Comparison of ENCODE assay signal across 9 cellular contexts in genomic region chr4:38803833-38804653, GRCh38. TPM values are rescaled to one million over a fixed set of nuclear protein-coding genes. Genes with fewer than 3 reads are reported as not detected.
DNase-seq lines count a peak whose midpoint lies in the region; ATAC-seq and TF ChIP-seq lines count a peak whose summit lies in the region.
"Had no signal": no experiment of that assay in that cellular context is flagged by ENCODE, and none has a peak within 500 bp of the region (broad histone marks: within the 10 kb centered on the region; RNA-seq: fewer than 3 reads in every experiment).

No MANE protein-coding gene starts in this region.

- H3K4me2 ChIP-seq in MM.1S (ENCODE audit: low read depth, low read length), result peak overlapping the region; percentile 86

- no peak for TF ChIP-seq CTCF in MM.1S (IDR thresholded peaks at IDR 0.05; ENCODE audit: low read length)
- no peak for TF ChIP-seq CTCF in neural crest cell (conservative IDR thresholded peaks at IDR 0.05)

- H3K4me1 ChIP-seq in CD8-positive, alpha-beta memory T cell (ENCODE audit: insufficient read depth, low read length), result peaks cover 8% of the 10 kb centered on the region
- peaks cover 13% of the 10 kb centered on the region for H3K4me1 ChIP-seq in MM.1S (ENCODE audit: low read length)

- H3K27me3 Mint-ChIP-seq in CD8-positive, alpha-beta memory T cell, result no peaks in the 10 kb centered on the region
- no peaks in the 10 kb centered on the region for H3K27me3 Mint-ChIP-seq in dendritic cell treated with granulocyte-macrophage colony-stimulating factor and Interleukin-4, amounts not matched to agents 40 ng/mL and 50 ng/mL, for 4 days
- no peaks in the 10 kb centered on the region for H3K27me3 Mint-ChIP-seq in neural crest cell (ENCODE audit: low read depth)

- H3K27ac ChIP-seq in CD8-positive, alpha-beta memory T cell (ENCODE audit: low read depth, low read length), result no peak overlapping the region
- H3K27ac ChIP-seq in MM.1S (ENCODE audit: low read length), result peak overlapping the region; percentile 91; the same call in 1 of the 2 replicates
- H3K27ac ChIP-seq: cardiac muscle cell had no signal

- peak overlapping the region; percentile 64; the same call in 1 of the 2 replicates for H3K9ac ChIP-seq in MM.1S (ENCODE audit: low read length)

- peaks cover 22 to 48% (median 46%) of the 10 kb centered on the region in 3 donors for H3K36me3 Mint-ChIP-seq in CD8-positive, alpha-beta memory T cell
- H3K36me3 Mint-ChIP-seq in dendritic cell treated with granulocyte-macrophage colony-stimulating factor and Interleukin-4, amounts not matched to agents 40 ng/mL and 50 ng/mL, for 4 days (ENCODE audit: low read depth), result peaks cover 51% of the 10 kb centered on the region
- peaks cover 7% of the 10 kb centered on the region for H3K36me3 Mint-ChIP-seq in neural crest cell (ENCODE audit: low read depth)

- peak overlapping the region; percentile 5 to 96 (median 93) for H3K27ac Mint-ChIP-seq in CD8-positive, alpha-beta memory T cell
- peak overlapping the region; percentile 96 for H3K27ac Mint-ChIP-seq in dendritic cell treated with granulocyte-macrophage colony-stimulating factor and Interleukin-4, amounts not matched to agents 40 ng/mL and 50 ng/mL, for 4 days
- peak overlapping the region; percentile 79 for H3K27ac Mint-ChIP-seq in neural crest cell (ENCODE audit: unreplicated experiment)

- no peaks in the 10 kb centered on the region for H3K27me3 ChIP-seq in CD8-positive, alpha-beta memory T cell (ENCODE audit: insufficient read depth, low read length, poor library complexity, severe bottlenecking)
- no peaks in the 10 kb centered on the region for H3K27me3 ChIP-seq in MM.1S (replicated peaks; ENCODE audit: insufficient read depth, low read length)
- H3K27me3 ChIP-seq: cardiac muscle cell had no signal

- peaks cover 5% of the 10 kb centered on the region for H3K79me2 ChIP-seq in MM.1S (ENCODE audit: low read length)

- no peaks in the 10 kb centered on the region for H4K20me1 ChIP-seq in MM.1S (ENCODE audit: insufficient read depth, low read length)

- no peaks in the 10 kb centered on the region for H3K9me2 ChIP-seq in MM.1S (replicated peaks; ENCODE audit: insufficient read depth, low read length)

- CTCF ChIA-PET in CD8-positive, alpha-beta memory T cell (lab: Charles Lee), result interaction anchor here (0.7 to 3.9 kb wide), 10 partner anchors 8 to 624 kb away, joined by 3 to 44 read pairs (median 4); partner anchors contain the start of genes TLR10 and TLR6

- peak; percentile 64 for ATAC-seq in GM21423 (IDR thresholded peaks at IDR 0.05; ENCODE audit: unreplicated experiment)

- peaks cover 27% of the 10 kb centered on the region for H3F3A ChIP-seq in MM.1S (ENCODE audit: insufficient read depth, low read length)

- POLR2A ChIA-PET in CD8-positive, alpha-beta memory T cell (lab: Charles Lee), result interaction anchor here (1.2 kb wide), 1 partner anchor 22 kb away, joined by 3 read pairs; no protein-coding TSS in a partner anchor

- peaks cover 17% of the 10 kb centered on the region for H3K36me3 ChIP-seq in CD8-positive, alpha-beta memory T cell (ENCODE audit: insufficient read depth, low read length)
- no peaks in the 10 kb centered on the region for H3K36me3 ChIP-seq in MM.1S (replicated peaks; ENCODE audit: insufficient read depth, low read length)
- H3K36me3 ChIP-seq: cardiac muscle cell had no signal

- intact Hi-C loops in dendritic cell treated with granulocyte-macrophage colony-stimulating factor and Interleukin-4, amounts not matched to agents 40 ng/mL and 50 ng/mL, for 4 days (cut with micrococcal nuclease), result loop anchor here (1.0 to 2.0 kb wide), 2 partner anchors 13 to 43 kb away; no protein-coding TSS in a partner anchor

- H3K9me3 ChIP-seq in CD8-positive, alpha-beta memory T cell (ENCODE audit: low read length), result peaks cover 17% of the 10 kb centered on the region
- no peaks in the 10 kb centered on the region for H3K9me3 ChIP-seq in MM.1S (replicated peaks; ENCODE audit: insufficient read depth, low read length)

- peak overlapping the region; percentile 61 for H3K4me3 ChIP-seq in CD8-positive, alpha-beta memory T cell (ENCODE audit: low read length)
- peak overlapping the region; percentile 57 for H3K4me3 ChIP-seq in MM.1S (ENCODE audit: low read length)
- H3K4me3 ChIP-seq: cardiac muscle cell had no signal

- peak overlapping the region; percentile 10; the same call in 1 of the 2 replicates for H2AFZ ChIP-seq in MM.1S (ENCODE audit: low read length)

- peaks cover 31 to 44% (median 36%) of the 10 kb centered on the region in 3 donors for H3K4me1 Mint-ChIP-seq in CD8-positive, alpha-beta memory T cell
- peaks cover 62% of the 10 kb centered on the region for H3K4me1 Mint-ChIP-seq in dendritic cell treated with granulocyte-macrophage colony-stimulating factor and Interleukin-4, amounts not matched to agents 40 ng/mL and 50 ng/mL, for 4 days (ENCODE audit: low read depth)
- H3K4me1 Mint-ChIP-seq in neural crest cell, result no peaks in the 10 kb centered on the region

- DNase-seq in CD8-positive, alpha-beta memory T cell, result no peak
- DNase-seq in MM.1S (peak; percentile 68), neural crest cell (ENCODE audit: low read depth, low spot score) (no peak), NCI-H2081 treated with DMSO at 0.1 percent for 48 hours (lab: John Stamatoyannopoulos, UW) (no peak), Kasumi-1 (lab: John Stamatoyannopoulos, UW) (no peak), UCSD-AML1 (lab: John Stamatoyannopoulos, UW; ENCODE audit: unreplicated experiment) (no peak)

- H3K4me3 Mint-ChIP-seq in CD8-positive, alpha-beta memory T cell, result peak overlapping the region; percentile 83 to 92 (median 87)
- peak overlapping the region; percentile 88 for H3K4me3 Mint-ChIP-seq in dendritic cell treated with granulocyte-macrophage colony-stimulating factor and Interleukin-4, amounts not matched to agents 40 ng/mL and 50 ng/mL, for 4 days
- no peak overlapping the region for H3K4me3 Mint-ChIP-seq in neural crest cell

- H3K9me3 Mint-ChIP-seq in CD8-positive, alpha-beta memory T cell, result peaks cover 23 to 43% (median 40%) of the 10 kb centered on the region in 5 donors
- peaks cover 18% of the 10 kb centered on the region for H3K9me3 Mint-ChIP-seq in dendritic cell treated with granulocyte-macrophage colony-stimulating factor and Interleukin-4, amounts not matched to agents 40 ng/mL and 50 ng/mL, for 4 days
- peaks cover 6% of the 10 kb centered on the region for H3K9me3 Mint-ChIP-seq in neural crest cell

RNA-seq across cellular contexts. Expression of gene TLR1, which starts 0.5 kb away (rescaled TPM):
- total RNA-seq in CD8-positive, alpha-beta memory T cell, result 1 to 10 TPM; 1.3 to 2.1 TPM
- 9.8 TPM for polyA plus RNA-seq in CD8-positive, alpha-beta memory T cell
- total RNA-seq in neural crest cell, result not detected in 2 replicates
- polyA plus RNA-seq: cardiac muscle cell had no signal

RNA-seq across cellular contexts. Expression of gene TLR10, which starts 21.3 kb away (rescaled TPM):
- total RNA-seq in CD8-positive, alpha-beta memory T cell, result not detected
- polyA plus RNA-seq in CD8-positive, alpha-beta memory T cell, result not detected
- total RNA-seq in neural crest cell, result not detected in 2 replicates
- total RNA-seq: cardiac muscle cell had no signal
- polyA plus RNA-seq: cardiac muscle cell had no signal

RNA-seq across cellular contexts. Expression of gene TLR6, which starts 52.6 kb away (rescaled TPM):
- 1 to 10 TPM; 1.2 TPM for total RNA-seq in CD8-positive, alpha-beta memory T cell
- polyA plus RNA-seq in CD8-positive, alpha-beta memory T cell, result 1.3 TPM
- total RNA-seq in neural crest cell, result 0.11 and 0.19 TPM in 2 replicates
- polyA plus RNA-seq: cardiac muscle cell had no signal
